9 cellular contexts compared by ENCODE assay signal in genomic region chr1:224852901-224853568, GRCh38.
DNase-seq lines count a peak whose midpoint lies in the region; ATAC-seq, FAIRE-seq and TF ChIP-seq lines count a peak whose summit lies in the region.
"Had no signal": no experiment of that assay in that cellular context is flagged by ENCODE, and none has a peak within 500 bp of the region (broad histone marks: within the 10 kb centered on the region; RNA-seq: fewer than 3 reads in every experiment).

No MANE protein-coding gene starts in this region.

- H3K36me3 Mint-ChIP-seq in mesothelial cell of epicardium, result no peaks in the 10 kb centered on the region

- no peak overlapping the region for H3K27ac Mint-ChIP-seq in mesothelial cell of epicardium

- DNase-seq in AG04449 (ENCODE audit: low read depth, low spot score) (no peak), GM18507 (ENCODE audit: extremely low spot score, insufficient read length, low read depth) (no peak), NCI-H69 (lab: John Stamatoyannopoulos, UW) (peak; percentile 31), choroid plexus epithelial cell (ENCODE audit: low read depth) (peak; percentile 79), mesothelial cell of epicardium (ENCODE audit: low spot score in 2 of 2, unreplicated experiment in 2 of 2) (no peak)
- no peak for DNase-seq in stimulated activated CD4-positive, alpha-beta T cell treated with anti-CD3 and anti-CD28 coated beads, Interleukin-12 subunit alpha, Interleukin-12 subunit beta, amount 100 ng/mL, for 4 hours
- DNase-seq in activated naive CD4-positive, alpha-beta T cell treated with anti-CD3 and anti-CD28 coated beads, Interleukin-2, amount 50 U/mL, for 16 hours, result no peak

- no peaks in the 10 kb centered on the region for H3K4me1 Mint-ChIP-seq in mesothelial cell of epicardium

- ATAC-seq in HG03460 (IDR thresholded peaks at IDR 0.05; ENCODE audit: unreplicated experiment), result no peak

- no peak overlapping the region for H3K4me3 ChIP-seq in AG04449 (ENCODE audit: low read depth, low read length)
- no peak overlapping the region for H3K4me3 ChIP-seq in choroid plexus epithelial cell (ENCODE audit: low read depth, low read length)

- CTCF ChIA-PET in AG04449 (lab: Yijun Ruan, JAX), result interaction anchor here (0.6 to 9.3 kb wide), 62 partner anchors 9 to 389 kb away, joined by 3 to 511 read pairs (median 7); no protein-coding TSS in a partner anchor

- H3K9me3 Mint-ChIP-seq in mesothelial cell of epicardium, result no peaks in the 10 kb centered on the region
- H3K9me3 Mint-ChIP-seq: dendritic cell treated with granulocyte-macrophage colony-stimulating factor and Interleukin-4, amounts not matched to agents 40 ng/mL and 50 ng/mL, for 4 days had no signal

- POLR2A ChIA-PET in AG04449 (lab: Yijun Ruan, JAX), result no interaction called here

- peak; percentile 45 for TF ChIP-seq CTCF in AG04449 (IDR thresholded peaks at IDR 0.05; ENCODE audit: insufficient read depth, low read length, missing control alignments)
- TF ChIP-seq CTCF in choroid plexus epithelial cell (conservative IDR thresholded peaks at IDR 0.05; ENCODE audit: low read depth, low read length), result peak; percentile 73
- TF ChIP-seq CTCF in mesothelial cell of epicardium (IDR thresholded peaks at IDR 0.05; ENCODE audit: unreplicated experiment), result peak; percentile 76

- no peak overlapping the region for H3K4me3 Mint-ChIP-seq in mesothelial cell of epicardium
- H3K4me3 Mint-ChIP-seq: dendritic cell treated with granulocyte-macrophage colony-stimulating factor and Interleukin-4, amounts not matched to agents 40 ng/mL and 50 ng/mL, for 4 days had no signal

- peak; percentile 58 for FAIRE-seq in GM18507 (lab: Jason Lieb, UNC)

- peaks cover 1% of the 10 kb centered on the region for H3K27me3 Mint-ChIP-seq in mesothelial cell of epicardium (ENCODE audit: low read depth)

Comparison
In these comparisons a context has a peak if more than half of its experiments do, and no peak if none do; other contexts are left out.
1. DNase-seq: peak in NCI-H69 (single experiment) and choroid plexus epithelial cell (single experiment); none in AG04449 (single experiment), GM18507 (single experiment), mesothelial cell of epicardium (0 of 2), stimulated activated CD4-positive, alpha-beta T cell treated with anti-CD3 and anti-CD28 coated beads, Interleukin-12 subunit alpha, Interleukin-12 subunit beta, amount 100 ng/mL, for 4 hours (single experiment) and activated naive CD4-positive, alpha-beta T cell treated with anti-CD3 and anti-CD28 coated beads, Interleukin-2, amount 50 U/mL, for 16 hours (single experiment).
2. Peak in every context shown above with its lines, with median percentiles within 50 percentile points of each other: CTCF ChIP-seq.